ENCODE assay signal across 13 cellular contexts in genomic region chr2:215713393-215713792, GRCh38.
DNase-seq lines count a peak whose midpoint lies in the region; FAIRE-seq and TF ChIP-seq lines count a peak whose summit lies in the region.
"Had no signal": no experiment of that assay in that cellular context is flagged by ENCODE, and none has a peak within 500 bp of the region (broad histone marks: within the 10 kb centered on the region; RNA-seq: fewer than 3 reads in every experiment).

No MANE protein-coding gene starts in this region.

- H3K27me3 Mint-ChIP-seq in activated CD4-positive, alpha-beta memory T cell treated with anti-CD3 and anti-CD28 coated beads, Interleukin-2, amount 10 ng/mL, durations not matched to agents 7 days and 5 days: no peaks in the 10 kb centered on the region

- TF ChIP-seq CTCF in AG10803 (conservative IDR thresholded peaks at IDR 0.05; ENCODE audit: low read length): no peak
- TF ChIP-seq CTCF in D721Med (IDR thresholded peaks at IDR 0.05; ENCODE audit: insufficient read depth, missing control alignments): no peak

- intact Hi-C loops in posterior vena cava (cut with DNase I): no loop called here

- H3K27ac Mint-ChIP-seq in activated CD4-positive, alpha-beta memory T cell treated with anti-CD3 and anti-CD28 coated beads, Interleukin-2, amount 10 ng/mL, durations not matched to agents 7 days and 5 days: no peak overlapping the region
- H3K27ac Mint-ChIP-seq: effector memory CD8-positive, alpha-beta T cell had no signal

- no peak overlapping the region for H3K14ac ChIP-seq in trophoblast cell (ENCODE audit: low read length)

- peaks cover 4% of the 10 kb centered on the region for H3K79me2 ChIP-seq in trophoblast cell (ENCODE audit: control insufficient read depth, insufficient read depth, low read length, poor library complexity)

- H4K12ac ChIP-seq in trophoblast cell (ENCODE audit: low read depth, low read length): no peak overlapping the region

- H3K36me3 ChIP-seq in SK-N-MC (ENCODE audit: insufficient read depth, low read length) (no peaks in the 10 kb centered on the region), trophoblast cell (ENCODE audit: control insufficient read depth in 1 of 2, insufficient read depth in 2 of 2, low read length in 2 of 2) (no peaks in the 10 kb centered on the region)

- no peak overlapping the region for H2AFZ ChIP-seq in trophoblast cell (ENCODE audit: insufficient read depth, low read length, poor library complexity)

- no peaks in the 10 kb centered on the region for H3K27me3 ChIP-seq in trophoblast cell (ENCODE audit: insufficient read depth, low read length)

- H2BK120ac ChIP-seq in trophoblast cell (ENCODE audit: insufficient read depth, low read length, poor library complexity): peak overlapping the region; percentile 18

- H3K9me3 Mint-ChIP-seq in activated CD4-positive, alpha-beta memory T cell treated with anti-CD3 and anti-CD28 coated beads, Interleukin-2, amount 10 ng/mL, durations not matched to agents 7 days and 5 days: no peaks in the 10 kb centered on the region
- H3K9me3 Mint-ChIP-seq: effector memory CD8-positive, alpha-beta T cell had no signal

- H3K18ac ChIP-seq in trophoblast cell (ENCODE audit: low read length): no peak overlapping the region

- peak overlapping the region; percentile 2 for H2BK5ac ChIP-seq in trophoblast cell (ENCODE audit: low read depth, low read length, poor library complexity)

- H3K4me3 Mint-ChIP-seq in activated CD4-positive, alpha-beta memory T cell treated with anti-CD3 and anti-CD28 coated beads, Interleukin-2, amount 10 ng/mL, durations not matched to agents 7 days and 5 days: no peak overlapping the region
- H3K4me3 Mint-ChIP-seq: effector memory CD8-positive, alpha-beta T cell had no signal

- no peaks in the 10 kb centered on the region for H3K36me3 Mint-ChIP-seq in activated CD4-positive, alpha-beta memory T cell treated with anti-CD3 and anti-CD28 coated beads, Interleukin-2, amount 10 ng/mL, durations not matched to agents 7 days and 5 days (ENCODE audit: low read depth)

- FAIRE-seq in D721Med (lab: Jason Lieb, UNC): no peak

- POLR2A ChIA-PET in activated CD4-positive, alpha-beta memory T cell treated with anti-CD3 and anti-CD28 coated beads, Interleukin-2, amount 10 ng/mL, durations not matched to agents 7 days and 5 days (lab: Charles Lee): no interaction called here

- no peak overlapping the region for H4K8ac ChIP-seq in trophoblast cell (ENCODE audit: low read depth, low read length)

- DNase-seq in AG10803 (ENCODE audit: low read depth) (peak; percentile 97), SK-N-MC (ENCODE audit: low read depth, low spot score) (no peak), fibroblast of peridontal ligament (ENCODE audit: extremely low read depth) (peak; percentile 98), trophoblast cell (peak in 1 of 2 donors; percentile 77), posterior vena cava (ENCODE audit: low spot score) (no peak), D721Med (ENCODE audit: insufficient read length, low spot score) (no peak), NAMALWA (ENCODE audit: low spot score) (no peak)
- DNase-seq in activated CD4-positive, alpha-beta memory T cell treated with anti-CD3 and anti-CD28 coated beads, Interleukin-2, amount 10 ng/mL, durations not matched to agents 7 days and 5 days: no peak
- DNase-seq: activated effector memory CD4-positive, alpha-beta T cell treated with Interleukin-2 at 50 U/mL for 16 hours; effector memory CD8-positive, alpha-beta T cell; left colon; MM.1S had no signal

- H2BK12ac ChIP-seq in trophoblast cell (ENCODE audit: low read length): peak overlapping the region; percentile 67

- H3K23ac ChIP-seq in trophoblast cell (ENCODE audit: low read length): no peak overlapping the region

- CTCF ChIA-PET in activated CD4-positive, alpha-beta memory T cell treated with anti-CD3 and anti-CD28 coated beads, Interleukin-2, amount 10 ng/mL, durations not matched to agents 7 days and 5 days (lab: Charles Lee): no interaction called here

- peaks cover 4 to 9% of the 10 kb centered on the region in 2 experiments for H3K4me1 ChIP-seq in trophoblast cell (ENCODE audit: control insufficient read depth in 1 of 2, insufficient read depth in 2 of 2, low read length in 2 of 2)

- H4K91ac ChIP-seq in trophoblast cell (ENCODE audit: low read depth, low read length): peak overlapping the region; percentile 77

- H3K4me3 ChIP-seq in AG10803 (ENCODE audit: low read length) (no peak overlapping the region), SK-N-MC (no peak overlapping the region), trophoblast cell (ENCODE audit: low read depth, low read length) (no peak overlapping the region)

- no peak overlapping the region for H2AK5ac ChIP-seq in trophoblast cell (ENCODE audit: low read length)

- H3K9ac ChIP-seq in SK-N-MC (ENCODE audit: insufficient read length) (no peak overlapping the region), trophoblast cell (ENCODE audit: low read length) (no peak overlapping the region)

- peak overlapping the region; percentile 57; the same call in 1 of the 2 replicates for H3K27ac ChIP-seq in SK-N-MC
- peak overlapping the region; percentile 30 for H3K27ac ChIP-seq in trophoblast cell (ENCODE audit: low read depth, low read length)
- H3K27ac ChIP-seq: VCaP had no signal

- no peak overlapping the region for H3K4me2 ChIP-seq in trophoblast cell (ENCODE audit: low read length)

- H3K4ac ChIP-seq in trophoblast cell (ENCODE audit: low read depth, low read length): no peak overlapping the region

- peaks cover 27% of the 10 kb centered on the region for H3K79me1 ChIP-seq in trophoblast cell (ENCODE audit: low read length)

- H3K9me3 ChIP-seq in SK-N-MC (ENCODE audit: low read depth, low read length): no peaks in the 10 kb centered on the region
- no peaks in the 10 kb centered on the region for H3K9me3 ChIP-seq in trophoblast cell (ENCODE audit: insufficient read depth, low read depth, low read length)

- H3K4me1 Mint-ChIP-seq in activated CD4-positive, alpha-beta memory T cell treated with anti-CD3 and anti-CD28 coated beads, Interleukin-2, amount 10 ng/mL, durations not matched to agents 7 days and 5 days: no peaks in the 10 kb centered on the region

Comparison
In these comparisons a context has a peak if more than half of its experiments do, and no peak if none do; other contexts are left out.
1. DNase-seq: peak in AG10803 (single experiment) and fibroblast of peridontal ligament (single experiment); none in SK-N-MC (single experiment), activated CD4-positive, alpha-beta memory T cell treated with anti-CD3 and anti-CD28 coated beads, Interleukin-2, amount 10 ng/mL, durations not matched to agents 7 days and 5 days (single experiment), posterior vena cava (single experiment), D721Med (single experiment) and NAMALWA (single experiment).